Comparison of ENCODE assay signal across 9 cellular contexts in the genomic region with DNA sequence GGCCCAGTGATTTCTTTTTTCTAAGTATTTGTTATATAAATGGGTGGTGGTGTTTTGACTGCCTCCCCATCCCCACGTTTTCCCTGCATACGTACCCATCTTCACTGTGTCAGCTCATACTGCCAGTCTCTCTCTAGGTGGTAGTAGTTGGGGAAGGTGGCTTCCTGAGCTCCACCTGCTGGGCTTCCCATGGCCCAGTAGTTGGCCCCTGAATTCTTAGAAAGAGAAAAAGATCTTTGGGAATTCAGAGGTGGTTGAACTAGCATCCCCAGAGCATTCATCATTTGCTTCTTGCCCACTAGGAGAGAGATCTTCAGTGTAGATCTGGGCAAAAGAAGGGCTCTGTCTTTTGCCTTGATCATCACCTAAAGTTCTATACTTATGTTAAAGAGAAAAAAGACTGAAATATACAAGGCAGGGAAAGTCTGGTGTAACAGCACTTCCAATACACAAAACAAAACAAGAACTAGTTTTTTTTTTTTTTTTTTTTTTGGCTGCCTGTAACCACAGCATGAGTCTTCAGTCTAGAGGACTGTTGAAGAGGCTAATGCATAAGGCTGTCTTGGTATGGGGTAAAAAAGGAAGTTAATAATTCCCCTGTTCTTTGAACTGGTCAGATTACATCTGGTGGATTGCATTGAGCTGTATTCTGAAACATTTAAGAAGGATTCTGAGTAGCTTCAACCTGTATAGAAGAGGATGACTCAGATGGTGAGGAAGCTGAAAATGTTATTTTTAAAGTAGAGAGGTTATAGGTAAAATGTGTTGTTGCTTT.
DNase-seq lines count a peak whose midpoint lies in the region; ATAC-seq, FAIRE-seq and TF ChIP-seq lines count a peak whose summit lies in the region.
"Had no signal": no experiment of that assay in that cellular context is flagged by ENCODE, and none has a peak within 500 bp of the region (broad histone marks: within the 10 kb centered on the region; RNA-seq: fewer than 3 reads in every experiment).

No MANE protein-coding gene starts in this region.

- no peaks in the 10 kb centered on the region for H3K27me3 ChIP-seq in H9 (ENCODE audit: insufficient read depth, low read length)
- no peaks in the 10 kb centered on the region for H3K27me3 ChIP-seq in HepG2 (ENCODE audit: control insufficient read depth in 1 of 2, insufficient read depth in 2 of 2, low read length in 2 of 2)
- no peaks in the 10 kb centered on the region for H3K27me3 ChIP-seq in psoas muscle (ENCODE audit: insufficient read depth in 3 of 3, low read length in 2 of 3)
- no peaks in the 10 kb centered on the region for H3K27me3 ChIP-seq in transverse colon

- H2BK12ac ChIP-seq in H9 (ENCODE audit: insufficient read length, low read depth, low read length) = no peak overlapping the region

- H3K27ac ChIP-seq in H9 (ENCODE audit: insufficient read length, low read depth, low read length) (no peak overlapping the region), HepG2 (ENCODE audit: extremely low read length, insufficient read depth, low read length) (no peak overlapping the region), psoas muscle (no peak overlapping the region), transverse colon (no peak overlapping the region)

- H2BK120ac ChIP-seq in H9 (ENCODE audit: low read depth, low read length, poor library complexity, severe bottlenecking) = no peak overlapping the region

- H2AFZ ChIP-seq in H9 (ENCODE audit: low read length) (no peak overlapping the region), HepG2 (ENCODE audit: low read length) (no peak overlapping the region)

- no peak overlapping the region for H3K27ac Mint-ChIP-seq in H9

- BruUV-seq in HepG2 (replicated peaks; lab: Mats Ljungman, UMichigan) = no TSS peak

- H3K4me2 ChIP-seq in H9 (ENCODE audit: insufficient read depth, insufficient read length, low read length) (no peak overlapping the region), HepG2 (ENCODE audit: low read depth, low read length) (no peak overlapping the region)

- H4K20me1 ChIP-seq in H9 (ENCODE audit: control insufficient read depth, insufficient read depth, insufficient read length) = no peaks in the 10 kb centered on the region
- H4K20me1 ChIP-seq in HepG2 (ENCODE audit: insufficient read depth, low read length) = no peaks in the 10 kb centered on the region

- no peak overlapping the region for H3K4ac ChIP-seq in H9 (ENCODE audit: low read depth, low read length)

- TF ChIP-seq POLR2A in HepG2 (IDR thresholded peaks at IDR 0.05; ENCODE audit: insufficient read depth in 1 of 2, low read depth in 2 of 2, low read length in 2 of 2) = no peak
- no peak for TF ChIP-seq POLR2A in transverse colon (IDR thresholded peaks at IDR 0.05)

- no peak overlapping the region for H3K56ac ChIP-seq in H9 (ENCODE audit: insufficient read length, low read depth, low read length)

- DNase-seq in H9 (peak; percentile 26), LNCaP clone FGC (ENCODE audit: low read depth) (no peak), HepG2 (ENCODE audit: low spot score) (no peak), NCI-H226 (no peak), psoas muscle (no peak), transverse colon (no peak), germinal center (ENCODE audit: low spot score) (no peak)
- DNase-seq: naive B cell had no signal

- no peak overlapping the region for H3K14ac ChIP-seq in H9 (ENCODE audit: insufficient read depth, low read length)

- H3K79me2 ChIP-seq in H9 (ENCODE audit: insufficient read depth, low read length) (no peaks in the 10 kb centered on the region), HepG2 (ENCODE audit: insufficient read depth, low read length) (no peaks in the 10 kb centered on the region)

- H3K4me1 ChIP-seq in H9 (ENCODE audit: insufficient read depth, low read length) = no peaks in the 10 kb centered on the region
- no peaks in the 10 kb centered on the region for H3K4me1 ChIP-seq in HepG2 (ENCODE audit: insufficient read depth, low read length)
- no peaks in the 10 kb centered on the region for H3K4me1 ChIP-seq in psoas muscle
- H3K4me1 ChIP-seq in transverse colon = no peaks in the 10 kb centered on the region

- H3K27me3 Mint-ChIP-seq in H9 (ENCODE audit: low read depth) = no peaks in the 10 kb centered on the region
- H3K27me3 Mint-ChIP-seq: naive B cell had no signal

- no peaks in the 10 kb centered on the region for H3K23me2 ChIP-seq in H9 (ENCODE audit: insufficient read length, low read depth, low read length, poor library complexity, severe bottlenecking)

- peaks cover 3 to 7% of the 10 kb centered on the region in 2 experiments for H3K4me1 Mint-ChIP-seq in H9

- H2BK20ac ChIP-seq in H9 (ENCODE audit: low read depth, low read length, poor library complexity, severe bottlenecking) = no peak overlapping the region

- H2AK5ac ChIP-seq in H9 (ENCODE audit: insufficient read length, low read length) = no peak overlapping the region

- TF ChIP-seq CTCF in H9 (conservative IDR thresholded peaks at IDR 0.05) (peak; percentile 35; the same call in 2 of the 3 replicates), LNCaP clone FGC (IDR thresholded peaks at IDR 0.05; ENCODE audit: control insufficient read depth, extremely low read depth, insufficient read depth) (0 out of 2 replicates have a peak, but pooled peaks have one; percentile 2), HepG2 (CRISPR knock-in tag; IDR thresholded peaks at IDR 0.05) (0 out of 2 replicates have a peak, but pooled peaks have one; percentile 15), psoas muscle (IDR thresholded peaks at IDR 0.05) (no peak), transverse colon (IDR thresholded peaks at IDR 0.05) (no peak)

- ATAC-seq in GM18519 (IDR thresholded peaks at IDR 0.05; ENCODE audit: low FRiP score, unreplicated experiment) (peak; percentile 95), HepG2 (peak; percentile 56; the same call in 2 of the 3 replicates), psoas muscle (no peak)

- no peak overlapping the region for H3K23ac ChIP-seq in H9 (ENCODE audit: insufficient read length, low read depth, low read length)

- H4K91ac ChIP-seq in H9 (ENCODE audit: insufficient read length, low read depth, low read length) = no peak overlapping the region

- no peak overlapping the region for H4K5ac ChIP-seq in H9 (ENCODE audit: insufficient read length, low read depth, low read length)

- H3K4me3 ChIP-seq in LNCaP clone FGC (ENCODE audit: low read depth, low read length) (no peak overlapping the region), HepG2 (replicated peaks in 1 of 3; ENCODE audit: insufficient read depth in 1 of 3, low read depth in 2 of 3, low read length in 3 of 3) (no peak overlapping the region), psoas muscle (no peak overlapping the region), transverse colon (no peak overlapping the region)

- no peak overlapping the region for H4K8ac ChIP-seq in H9 (replicated peaks; ENCODE audit: insufficient read length, low read depth, low read length)

- no peaks in the 10 kb centered on the region for H3K9me3 ChIP-seq in H9 (ENCODE audit: control insufficient read depth, low read depth, low read length)
- H3K9me3 ChIP-seq in HepG2 (ENCODE audit: low read length) = no peaks in the 10 kb centered on the region
- H3K9me3 ChIP-seq in psoas muscle = no peaks in the 10 kb centered on the region
- no peaks in the 10 kb centered on the region for H3K9me3 ChIP-seq in transverse colon

- H3K36me3 ChIP-seq in HepG2 (replicated peaks in 1 of 2; ENCODE audit: control insufficient read depth in 1 of 2, insufficient read depth in 2 of 2, low read length in 2 of 2) (no peaks in the 10 kb centered on the region), psoas muscle (ENCODE audit: insufficient read depth in 1 of 2, low read depth in 1 of 2) (no peaks in the 10 kb centered on the region), transverse colon (no peaks in the 10 kb centered on the region)

- in situ Hi-C loops in HepG2 (cut with HindIII; ENCODE audit: extremely low pct_ligation_motif_present, low pct_unique_long_range_greater_than_20kb) = no loop called here
- in situ Hi-C loops in transverse colon (cut with MboI; ENCODE audit: low pct_ligation_motif_present in 1 of 4, low pct_unique_long_range_greater_than_20kb in 1 of 4, low sequenced_read_pairs in 3 of 4) = no loop called here

- no CpG with 5 or more reads among the region's 2 CpGs for WGBS in H9 (ENCODE audit: extremely low coverage, insufficient read length, low lambda C conversion rate)
- WGBS in HepG2 (ENCODE audit: low lambda C conversion rate) = 49% methylated on average over 2 of the region's 2 CpGs
- 96 to 100% (median 97%) methylated on average over 2 of the region's 2 CpGs for WGBS in psoas muscle, 3 donors
- WGBS in transverse colon (ENCODE audit: low coverage in 1 of 2), 2 donors = 84 to 92% methylated on average over 2 of the region's 2 CpGs

- FAIRE-seq in HepG2 (lab: Jason Lieb, UNC) = no peak

- H2BK5ac ChIP-seq in H9 (ENCODE audit: insufficient read length, low read length) = no peak overlapping the region

- TF ChIP-seq EP300 in HepG2 (IDR thresholded peaks at IDR 0.05; ENCODE audit: low read depth in 2 of 2, low read length in 2 of 2) (no peak), HepG2 (CRISPR knock-in tag; IDR thresholded peaks at IDR 0.05; ENCODE audit: borderline replicate concordance) (no peak), transverse colon (IDR thresholded peaks at IDR 0.05; ENCODE audit: low read depth) (no peak)

- H3K18ac ChIP-seq in H9 (ENCODE audit: insufficient read length, low read depth, low read length) = no peak overlapping the region

- no peak overlapping the region for H2BK15ac ChIP-seq in H9 (ENCODE audit: low read depth, low read length)

- H3K79me1 ChIP-seq in H9 (ENCODE audit: insufficient read depth, low read depth, low read length, poor library complexity, severe bottlenecking) = no peaks in the 10 kb centered on the region

- no peaks in the 10 kb centered on the region for H3K9me3 Mint-ChIP-seq in H9
- H3K9me3 Mint-ChIP-seq: naive B cell had no signal

- POLR2A ChIA-PET in HepG2 (lab: Yijun Ruan, JAX) = no interaction called here

- H3K9ac ChIP-seq in H9 (ENCODE audit: extremely low read depth, insufficient read length, low read length) = no peak overlapping the region
- H3K9ac ChIP-seq in HepG2 (ENCODE audit: insufficient read depth, low read depth, low read length) = no peak overlapping the region

- intact Hi-C loops in HepG2 (cut with micrococcal nuclease; ENCODE audit: unreplicated experiment) = no loop called here
- intact Hi-C loops in psoas muscle (cut with DNase I) = loop anchor here in 1 of 2 donors (10.0 kb wide), 1 partner anchor 124 kb away; no protein-coding TSS in a partner anchor
- intact Hi-C loops in transverse colon (cut with DNase I; ENCODE audit: low total_unique reads) = no loop called here

- CTCF ChIA-PET in HepG2 (lab: Yijun Ruan, JAX; ENCODE audit: low intra/inter-chr PET ratio, low total read pairs) = no interaction called here

- H3T11ph ChIP-seq in H9 (ENCODE audit: low read length) = no peak overlapping the region

- H3K4me3 Mint-ChIP-seq in H9 = no peak overlapping the region
- H3K4me3 Mint-ChIP-seq: naive B cell had no signal

- no peaks in the 10 kb centered on the region for H3K36me3 Mint-ChIP-seq in H9 (ENCODE audit: insufficient read depth in 1 of 3, low read depth in 3 of 3)
- H3K36me3 Mint-ChIP-seq: naive B cell had no signal

- no peak for TF ChIP-seq RAD21 in HepG2 (CRISPR knock-in tag; IDR thresholded peaks at IDR 0.05)

TF ChIP-seq in HepG2, 621 proteins besides CTCF, POLR2A, EP300 and RAD21 (continues in another document):
- TF ChIP-seq POGZ (CRISPR knock-in tag; IDR thresholded peaks at IDR 0.05) (no peak), PTBP1 (IDR thresholded peaks at IDR 0.05; ENCODE audit: low read depth, low read length, poor library complexity, severe bottlenecking) (no peak), THAP11 (CRISPR knock-in tag; IDR thresholded peaks at IDR 0.05) (no peak)

Comparison
In these comparisons a context has a peak if more than half of its experiments do, and no peak if none do; other contexts are left out.
1. ATAC-seq: peak in GM18519 (single experiment) and HepG2 (single experiment); none in psoas muscle (0 of 4).
2. CTCF ChIP-seq: peak in H9 (single experiment), LNCaP clone FGC (single experiment) and HepG2 (single experiment); none in psoas muscle (single experiment) and transverse colon (0 of 5).